In genomic region chr11:123438191-123438627, GRCh38 we compare ENCODE assay signal across 17 cellular contexts. TPM values are rescaled to one million over a fixed set of nuclear protein-coding genes. Genes with fewer than 3 reads are reported as not detected.
DNase-seq lines count a peak whose midpoint lies in the region; ATAC-seq, FAIRE-seq and TF ChIP-seq lines count a peak whose summit lies in the region.
"Had no signal": no experiment of that assay in that cellular context is flagged by ENCODE, and none has a peak within 500 bp of the region (broad histone marks: within the 10 kb centered on the region; RNA-seq: fewer than 3 reads in every experiment).

No MANE protein-coding gene starts in this region.

- no peaks in the 10 kb centered on the region for H3K9me3 Mint-ChIP-seq in activated CD4-positive, alpha-beta T cell treated with anti-CD3 and anti-CD28 coated beads for 36 hours (ENCODE audit: low read depth)

- TF ChIP-seq POLR2A in HepG2 (IDR thresholded peaks at IDR 0.05; ENCODE audit: insufficient read depth in 1 of 2, low read depth in 2 of 2, low read length in 2 of 2) = no peak

- H3K36me3 ChIP-seq in NT2/D1 (ENCODE audit: insufficient read depth, insufficient read length, low read length) = peaks cover 2% of the 10 kb centered on the region
- no peaks in the 10 kb centered on the region for H3K36me3 ChIP-seq in HepG2 (replicated peaks in 1 of 2; ENCODE audit: control insufficient read depth in 1 of 2, insufficient read depth in 2 of 2, low read length in 2 of 2)
- H3K36me3 ChIP-seq: neutrophil, transverse colon had no signal

- H3K4me3 Mint-ChIP-seq in activated CD4-positive, alpha-beta T cell treated with anti-CD3 and anti-CD28 coated beads for 36 hours = no peak overlapping the region

- intact Hi-C loops in activated CD4-positive, alpha-beta T cell treated with anti-CD3 and anti-CD28 coated beads for 36 hours (cut with DNase I, micrococcal nuclease) = no loop called here
- intact Hi-C loops in HepG2 (cut with micrococcal nuclease; ENCODE audit: unreplicated experiment) = no loop called here

- TF ChIP-seq EP300 in HepG2 (IDR thresholded peaks at IDR 0.05; ENCODE audit: low read depth in 2 of 2, low read length in 2 of 2) (no peak), HepG2 (CRISPR knock-in tag; IDR thresholded peaks at IDR 0.05; ENCODE audit: borderline replicate concordance) (no peak)

- H3K36me3 Mint-ChIP-seq in activated CD4-positive, alpha-beta T cell treated with anti-CD3 and anti-CD28 coated beads for 36 hours (ENCODE audit: low read depth) = peaks cover 30% of the 10 kb centered on the region

- no peak overlapping the region for H3K27ac ChIP-seq in HepG2 (ENCODE audit: extremely low read length, insufficient read depth, low read length)
- H3K27ac ChIP-seq: neutrophil, transverse colon had no signal

- in situ Hi-C loops in HepG2 (cut with HindIII; ENCODE audit: extremely low pct_ligation_motif_present, low pct_unique_long_range_greater_than_20kb) = no loop called here

- H3K9me3 ChIP-seq in NT2/D1 (ENCODE audit: insufficient read depth, low read length) (no peaks in the 10 kb centered on the region), HepG2 (ENCODE audit: low read length) (no peaks in the 10 kb centered on the region)
- H3K9me3 ChIP-seq: neutrophil, transverse colon had no signal

- TF ChIP-seq CTCF in HepG2 (CRISPR knock-in tag; IDR thresholded peaks at IDR 0.05) = no peak

- H3K9ac ChIP-seq in NT2/D1 (ENCODE audit: insufficient read length, low read depth) (no peak overlapping the region), HepG2 (ENCODE audit: insufficient read depth, low read depth, low read length) (no peak overlapping the region)

- no peaks in the 10 kb centered on the region for H4K20me1 ChIP-seq in HepG2 (ENCODE audit: insufficient read depth, low read length)

- FAIRE-seq in HepG2 (lab: Jason Lieb, UNC) = no peak
- FAIRE-seq: D721Med had no signal

- no peak for TF ChIP-seq RAD21 in HepG2 (CRISPR knock-in tag; IDR thresholded peaks at IDR 0.05)

- H3K27ac Mint-ChIP-seq in activated CD4-positive, alpha-beta T cell treated with anti-CD3 and anti-CD28 coated beads for 36 hours = peak overlapping the region; percentile 78

- no TSS peak for BruUV-seq in HepG2 (replicated peaks; lab: Mats Ljungman, UMichigan)

- no peaks in the 10 kb centered on the region for H3K79me2 ChIP-seq in HepG2 (ENCODE audit: insufficient read depth, low read length)

- no peak overlapping the region for H3K4me2 ChIP-seq in HepG2 (ENCODE audit: low read depth, low read length)

- WGBS in HepG2 (ENCODE audit: low lambda C conversion rate) = 5% methylated on average over 7 of the region's 7 CpGs

- H2AFZ ChIP-seq in HepG2 (ENCODE audit: low read length) = no peak overlapping the region

- H3K4me3 ChIP-seq in NT2/D1 (ENCODE audit: insufficient read length, low read depth) = no peak overlapping the region
- no peak overlapping the region for H3K4me3 ChIP-seq in HepG2 (replicated peaks in 1 of 3; ENCODE audit: insufficient read depth in 1 of 3, low read depth in 2 of 3, low read length in 3 of 3)
- H3K4me3 ChIP-seq: transverse colon had no signal

- H3K4me1 ChIP-seq in NT2/D1 (ENCODE audit: insufficient read depth, insufficient read length) (peaks cover 11% of the 10 kb centered on the region), HepG2 (ENCODE audit: insufficient read depth, low read length) (no peaks in the 10 kb centered on the region)
- H3K4me1 ChIP-seq: transverse colon had no signal

- POLR2A ChIA-PET in activated CD4-positive, alpha-beta T cell treated with anti-CD3 and anti-CD28 coated beads for 36 hours (lab: Charles Lee) = no interaction called here
- POLR2A ChIA-PET in HepG2 (lab: Yijun Ruan, JAX) = no interaction called here

- DNase-seq in activated CD4-positive, alpha-beta T cell treated with anti-CD3 and anti-CD28 coated beads for 36 hours = no peak
- DNase-seq in activated CD4-positive, alpha-beta T cell treated with anti-CD3 and anti-CD28 coated beads, Interleukin-2, amount 50 U/mL, for 1 hour = no peak
- DNase-seq in NT2/D1 (ENCODE audit: low read depth, low spot score) = peak; percentile 77
- peak; percentile 29 for DNase-seq in amniotic epithelial cell (ENCODE audit: low read depth)
- DNase-seq in renal cortical epithelial cell (ENCODE audit: low read depth) = peak; percentile 56
- no peak for DNase-seq in DMS 273 (lab: John Stamatoyannopoulos, UW; ENCODE audit: unreplicated experiment)
- DNase-seq in HepG2 (ENCODE audit: low spot score) = no peak
- DNase-seq: 8988T; activated CD4-positive, alpha-beta T cell treated with anti-CD3 and anti-CD28 coated beads for 1 hour; activated naive CD4-positive, alpha-beta T cell treated with anti-CD3 and anti-CD28 coated beads, Interleukin-2, amount 50 U/mL, for 16 hours; erythroblast; NCI-H1694; NCI-H748 treated with DMSO at 0.1 percent for 48 hours; transverse colon had no signal

- peak; percentile 6 for ATAC-seq in activated CD4-positive, alpha-beta T cell treated with anti-CD3 and anti-CD28 coated beads for 36 hours
- ATAC-seq in GM19395 (IDR thresholded peaks at IDR 0.05; ENCODE audit: unreplicated experiment) (no peak), HepG2 (no peak)

- H3K27me3 ChIP-seq in NT2/D1 (ENCODE audit: insufficient read depth, insufficient read length) (no peaks in the 10 kb centered on the region), HepG2 (ENCODE audit: control insufficient read depth in 1 of 2, insufficient read depth in 2 of 2, low read length in 2 of 2) (peaks cover 0 to 7% of the 10 kb centered on the region in 2 experiments; a peak in 2 of 5 replicates)
- H3K27me3 ChIP-seq: neutrophil, transverse colon had no signal

- CTCF ChIA-PET in activated CD4-positive, alpha-beta T cell treated with anti-CD3 and anti-CD28 coated beads for 36 hours (lab: Charles Lee) = interaction anchor here (0.6 to 1.6 kb wide), 6 partner anchors 11 to 79 kb away, joined by 3 to 4 read pairs (median 3); no protein-coding TSS in a partner anchor
- CTCF ChIA-PET in HepG2 (lab: Yijun Ruan, JAX; ENCODE audit: low intra/inter-chr PET ratio, low total read pairs) = no interaction called here

- peaks cover 57% of the 10 kb centered on the region for H3K4me1 Mint-ChIP-seq in activated CD4-positive, alpha-beta T cell treated with anti-CD3 and anti-CD28 coated beads for 36 hours

- H3K27me3 Mint-ChIP-seq in activated CD4-positive, alpha-beta T cell treated with anti-CD3 and anti-CD28 coated beads for 36 hours = no peaks in the 10 kb centered on the region

TF ChIP-seq in HepG2, 621 proteins besides CTCF, POLR2A, EP300 and RAD21 (continues in another document):
- no peak for TF ChIP-seq RAD51 (IDR thresholded peaks at IDR 0.05; ENCODE audit: borderline replicate concordance)
- no peak for TF ChIP-seq E2F5 (CRISPR knock-in tag; conservative IDR thresholded peaks at IDR 0.05)
- TF ChIP-seq CENPBD1 (CRISPR knock-in tag; IDR thresholded peaks at IDR 0.05; ENCODE audit: borderline replicate concordance, low read depth) = no peak
- TF ChIP-seq SRSF4 (IDR thresholded peaks at IDR 0.05; ENCODE audit: low read depth, low read length, poor library complexity, severe bottlenecking) = no peak
- TF ChIP-seq NCOA1 (CRISPR knock-in tag; IDR thresholded peaks at IDR 0.05) = no peak
- TF ChIP-seq RFX1 (IDR thresholded peaks at IDR 0.05) = no peak
- no peak for TF ChIP-seq NCOR1 (IDR thresholded peaks at IDR 0.05; ENCODE audit: borderline replicate concordance, low read length)
- no peak for TF ChIP-seq RFX5 (IDR thresholded peaks at IDR 0.05; ENCODE audit: low read depth, low read length)

RNA-seq across cellular contexts. Expression of gene GRAMD1B, which starts 8.1 kb away (rescaled TPM):
- 10 to 100 TPM; 38.6 to 45.7 TPM for total RNA-seq in activated CD4-positive, alpha-beta T cell treated with anti-CD3 and anti-CD28 coated beads for 36 hours
- total RNA-seq in renal cortical epithelial cell = 0.69 and 2.0 TPM in 2 replicates
- not detected in 2 replicates for total RNA-seq in HepG2 (2016; rRNA removed; fragmentation: Illumina TruSeq; extraction: Trizol)
- not detected in 2 replicates for total RNA-seq in HepG2 (2016; cell fraction: cytosol; rRNA removed; fragmentation: Illumina TruSeq; extraction: Trizol; ENCODE audit: low read depth)
- not detected in 2 replicates for total RNA-seq in HepG2 (2016; cell fraction: insoluble cytoplasmic fraction; rRNA removed; fragmentation: Illumina TruSeq; extraction: Trizol)
- total RNA-seq in HepG2 (2016; cell fraction: membrane; rRNA removed; fragmentation: Illumina TruSeq; extraction: Trizol) = not detected in 2 replicates
- not detected in 2 replicates for total RNA-seq in HepG2 (2016; cell fraction: nucleus; rRNA removed; fragmentation: Illumina TruSeq; extraction: Trizol)
- polyA plus RNA-seq in HepG2 (2011; rRNA removed) = 0.04 and 0.12 TPM in 2 replicates
- polyA plus RNA-seq in HepG2 (2011; cell fraction: cytosol; rRNA removed) = 0.03 and 0.04 TPM in 2 replicates
- polyA plus RNA-seq in HepG2 (2011; cell fraction: nucleus; rRNA removed) = 0.13 and 0.16 TPM in 2 replicates
- polyA plus RNA-seq in HepG2 (2012) = 0.01 and 0.05 TPM in 2 replicates
- polyA plus RNA-seq in HepG2 (2016; cell fraction: cytosol; fragmentation: Illumina TruSeq; extraction: Trizol; ENCODE audit: low read depth) = not detected in 2 replicates
- not detected in 2 replicates for polyA plus RNA-seq in HepG2 (2016; cell fraction: insoluble cytoplasmic fraction; fragmentation: Illumina TruSeq; extraction: Trizol; ENCODE audit: low read depth)
- polyA plus RNA-seq in HepG2 (2016; cell fraction: membrane; fragmentation: Illumina TruSeq; extraction: Trizol; ENCODE audit: low read depth) = not detected in 2 replicates
- 0.11 TPM in 1 of 2 replicates, not detected in the other for polyA plus RNA-seq in HepG2 (2016; cell fraction: nucleus; fragmentation: Illumina TruSeq; extraction: Trizol; ENCODE audit: insufficient read depth, low read depth)
- polyA minus RNA-seq in HepG2 (2011; rRNA and poly(A)+ RNA removed; ENCODE audit: low replicate concordance) = 131 TPM in 1 of 2 replicates, not detected in the other
- polyA minus RNA-seq in HepG2 (2011; cell fraction: cytosol; rRNA and poly(A)+ RNA removed) = 0.44 TPM in 1 of 2 replicates, not detected in the other
- 0.12 and 0.64 TPM in 2 replicates for polyA minus RNA-seq in HepG2 (2011; cell fraction: nucleus; rRNA and poly(A)+ RNA removed)

Comparison
In these comparisons a context has a peak if more than half of its experiments do, and no peak if none do; other contexts are left out.
1. DNase-seq: peak in NT2/D1 (single experiment), amniotic epithelial cell (single experiment) and renal cortical epithelial cell (single experiment); none in activated CD4-positive, alpha-beta T cell treated with anti-CD3 and anti-CD28 coated beads for 36 hours (single experiment), activated CD4-positive, alpha-beta T cell treated with anti-CD3 and anti-CD28 coated beads, Interleukin-2, amount 50 U/mL, for 1 hour (single experiment), DMS 273 (single experiment) and HepG2 (single experiment).
2. RNA of gene GRAMD1B, which starts 8.1 kb away (total RNA-seq): 38.6 to 45.7 TPM in activated CD4-positive, alpha-beta T cell treated with anti-CD3 and anti-CD28 coated beads for 36 hours; 0.69 to 2.0 TPM in renal cortical epithelial cell and not detected in HepG2; every median in the first group is over 10 times any median in the second.